ENCODE assay signal across 11 cellular contexts in genomic region chr2:135055182-135055786, GRCh38. TPM values are rescaled to one million over a fixed set of nuclear protein-coding genes. Genes with fewer than 3 reads are reported as not detected.
DNase-seq lines count a peak whose midpoint lies in the region; ATAC-seq, FAIRE-seq and TF ChIP-seq lines count a peak whose summit lies in the region.
"Had no signal": no experiment of that assay in that cellular context is flagged by ENCODE, and none has a peak within 500 bp of the region (broad histone marks: within the 10 kb centered on the region; RNA-seq: fewer than 3 reads in every experiment).

No MANE protein-coding gene starts in this region.

- H3K9me3 Mint-ChIP-seq in activated naive CD8-positive, alpha-beta T cell (ENCODE audit: low read depth): no peaks in the 10 kb centered on the region
- H3K9me3 Mint-ChIP-seq: GM23338 had no signal

- H3K36me3 Mint-ChIP-seq in activated naive CD8-positive, alpha-beta T cell: peaks cover 14% of the 10 kb centered on the region

- H3K36me3 ChIP-seq in A673 (ENCODE audit: insufficient read depth, low read length, poor library complexity, severe bottlenecking): peaks cover 15% of the 10 kb centered on the region

- BruUV-seq in A673 (replicated peaks; lab: Mats Ljungman, UMichigan): no TSS peak

- intact Hi-C loops in A673 (cut with micrococcal nuclease; ENCODE audit: unreplicated experiment): no loop called here

- H3K4me1 Mint-ChIP-seq in activated naive CD8-positive, alpha-beta T cell (ENCODE audit: low read depth): peaks cover 63% of the 10 kb centered on the region

- TF ChIP-seq CTCF in A673 (conservative IDR thresholded peaks at IDR 0.05; ENCODE audit: low read depth, low read length) (no peak), foreskin keratinocyte (conservative IDR thresholded peaks at IDR 0.05) (no peak)

- DNase-seq in A673 (ENCODE audit: low spot score) (peak; percentile 33), GM04503 (ENCODE audit: low read depth) (peak; percentile 49), foreskin keratinocyte (peak; percentile 42 to 79), urothelium cell line (ENCODE audit: low spot score) (no peak)
- DNase-seq in stimulated activated naive CD4-positive, alpha-beta T cell treated with Interleukin-2 at 50 U/mL for 16 hours (lab: John Stamatoyannopoulos, UW): no peak
- no peak for DNase-seq in stimulated activated CD4-positive, alpha-beta T cell treated with anti-CD3 and anti-CD28 coated beads, Interleukin-12 subunit alpha, Interleukin-12 subunit beta, amount 100 ng/mL, for 4 hours
- DNase-seq: left ventricle myocardium superior, testis had no signal

- peak overlapping the region; percentile 4 for H3K27ac ChIP-seq in A673 (ENCODE audit: low read depth, low read length, poor library complexity, severe bottlenecking)
- peak overlapping the region; percentile 15 for H3K27ac ChIP-seq in foreskin keratinocyte
- H3K27ac ChIP-seq: testis had no signal

- no peak for FAIRE-seq in urothelium cell line (lab: Jason Lieb, UNC)

- CTCF ChIA-PET in A673 (lab: Charles Lee): no interaction called here

- no peak overlapping the region for H3K4me3 ChIP-seq in A673 (ENCODE audit: low read depth, low read length, poor library complexity, severe bottlenecking)
- H3K4me3 ChIP-seq: GM23338, testis had no signal

- H3K27me3 Mint-ChIP-seq in activated naive CD8-positive, alpha-beta T cell: no peaks in the 10 kb centered on the region

- ATAC-seq in foreskin keratinocyte (peak; percentile 67), GM21515 (IDR thresholded peaks at IDR 0.05; ENCODE audit: unreplicated experiment) (no peak)
- ATAC-seq: GM23338, left ventricle myocardium superior had no signal

- H3K4me1 ChIP-seq in A673 (ENCODE audit: insufficient read depth, low read length, poor library complexity, severe bottlenecking) (peaks cover 28% of the 10 kb centered on the region), foreskin keratinocyte (peaks cover 24% of the 10 kb centered on the region)
- H3K4me1 ChIP-seq: testis had no signal

- H3K27me3 ChIP-seq in A673 (replicated peaks; ENCODE audit: insufficient read depth, low read depth, low read length, poor library complexity) (no peaks in the 10 kb centered on the region), foreskin keratinocyte (no peaks in the 10 kb centered on the region)
- H3K27me3 ChIP-seq: testis had no signal

- H3K9me3 ChIP-seq in A673 (ENCODE audit: low read depth, low read length, poor library complexity, severe bottlenecking): no peaks in the 10 kb centered on the region
- H3K9me3 ChIP-seq: testis had no signal

- H3K27ac Mint-ChIP-seq in activated naive CD8-positive, alpha-beta T cell: peak overlapping the region; percentile 43

- peak overlapping the region; percentile 98 for H3K4me3 Mint-ChIP-seq in activated naive CD8-positive, alpha-beta T cell
- H3K4me3 Mint-ChIP-seq: GM23338 had no signal

- POLR2A ChIA-PET in A673 (lab: Charles Lee; ENCODE audit: low non-redundant PET): interaction anchor here (0.6 kb wide), 1 partner anchor 109 kb away, joined by 3 read pairs; no protein-coding TSS in a partner anchor

RNA-seq across cellular contexts. Expression of gene RAB3GAP1, which starts 3.2 kb away (rescaled TPM):
- total RNA-seq in A673 (2021) (38.9 and 39.8 TPM in 2 replicates), foreskin keratinocyte (54.5 and 58.8 TPM in 2 replicates)
- polyA plus RNA-seq in foreskin keratinocyte: 25.6 and 26.3 TPM in 2 replicates

RNA-seq across cellular contexts. Expression of gene MAP3K19, which starts 8.0 kb away (rescaled TPM):
- total RNA-seq in A673 (2021) (not detected in 2 replicates), foreskin keratinocyte (not detected in 2 replicates)
- not detected in 2 replicates for polyA plus RNA-seq in foreskin keratinocyte
- total RNA-seq: GM23338, left ventricle myocardium superior had no signal
- polyA plus RNA-seq: GM23338 had no signal

Comparison
In these comparisons a context has a peak if more than half of its experiments do, and no peak if none do; other contexts are left out.
1. DNase-seq: peak in A673 (single experiment), GM04503 (single experiment) and foreskin keratinocyte (2 of 2); none in urothelium cell line (single experiment), stimulated activated naive CD4-positive, alpha-beta T cell treated with Interleukin-2 at 50 U/mL for 16 hours (single experiment) and stimulated activated CD4-positive, alpha-beta T cell treated with anti-CD3 and anti-CD28 coated beads, Interleukin-12 subunit alpha, Interleukin-12 subunit beta, amount 100 ng/mL, for 4 hours (single experiment).